Comparison of ENCODE assay signal across 8 cellular contexts in genomic region chr6:2209226-2209809, GRCh38. TPM values are rescaled to one million over a fixed set of nuclear protein-coding genes. Genes with fewer than 3 reads are reported as not detected.
DNase-seq lines count a peak whose midpoint lies in the region; ATAC-seq and TF ChIP-seq lines count a peak whose summit lies in the region.

No MANE protein-coding gene starts in this region.

- H3K9me3 Mint-ChIP-seq in chondrocyte (ENCODE audit: low read depth) = peaks cover 4% of the 10 kb centered on the region
- peaks cover 4% of the 10 kb centered on the region for H3K9me3 Mint-ChIP-seq in neural crest cell

- TF ChIP-seq CTCF in C4-2B (conservative IDR thresholded peaks at IDR 0.05) (peak; percentile 87), RWPE2 (IDR thresholded peaks at IDR 0.05; ENCODE audit: poor library complexity, severe bottlenecking) (peak; percentile 62), chondrocyte (IDR thresholded peaks at IDR 0.05) (peak; percentile 68), neural crest cell (conservative IDR thresholded peaks at IDR 0.05) (peak; percentile 65)

- H3K4me1 ChIP-seq in RWPE2 (ENCODE audit: insufficient read depth, poor library complexity, severe bottlenecking) = no peaks in the 10 kb centered on the region

- H3K36me3 Mint-ChIP-seq in chondrocyte (ENCODE audit: low read depth) (peaks cover 6% of the 10 kb centered on the region), neural crest cell (ENCODE audit: low read depth) (no peaks in the 10 kb centered on the region)

- H3K36me3 ChIP-seq in RWPE2 (ENCODE audit: low read depth) = no peaks in the 10 kb centered on the region

- H3K27me3 Mint-ChIP-seq in chondrocyte (ENCODE audit: low read depth) (no peaks in the 10 kb centered on the region), neural crest cell (ENCODE audit: low read depth) (peaks cover 2% of the 10 kb centered on the region)

- H3K4me3 ChIP-seq in RWPE2 (ENCODE audit: severe bottlenecking) = no peak overlapping the region

- no peaks in the 10 kb centered on the region for H3K9me3 ChIP-seq in RWPE2 (ENCODE audit: severe bottlenecking)

- DNase-seq in HK-2 (ENCODE audit: unreplicated experiment) (peak; percentile 20), RWPE2 (ENCODE audit: low spot score) (no peak), chondrocyte (ENCODE audit: low spot score) (no peak), neural crest cell (ENCODE audit: low read depth, low spot score) (no peak)
- DNase-seq in stimulated activated naive CD4-positive, alpha-beta T cell (lab: John Stamatoyannopoulos, UW) = no peak

- H3K4me3 Mint-ChIP-seq in chondrocyte (ENCODE audit: unreplicated experiment) (no peak overlapping the region), neural crest cell (no peak overlapping the region)

- peaks cover 3% of the 10 kb centered on the region for H3K4me1 Mint-ChIP-seq in chondrocyte (ENCODE audit: low read depth)
- no peaks in the 10 kb centered on the region for H3K4me1 Mint-ChIP-seq in neural crest cell

- H3K27ac Mint-ChIP-seq in chondrocyte (ENCODE audit: unreplicated experiment) (no peak overlapping the region), neural crest cell (ENCODE audit: unreplicated experiment) (no peak overlapping the region)

- H3K27me3 ChIP-seq in RWPE2 (ENCODE audit: insufficient read depth, poor library complexity, severe bottlenecking) = peaks cover 4% of the 10 kb centered on the region

- ATAC-seq in GM18909 (IDR thresholded peaks at IDR 0.05; ENCODE audit: poor library complexity, unreplicated experiment) = peak; percentile 60
- ATAC-seq in RWPE2 (ENCODE audit: low read depth) = peak; percentile 77; the same call in 1 of the 3 replicates
- no peak for ATAC-seq in GM18517 (IDR thresholded peaks at IDR 0.05; ENCODE audit: unreplicated experiment)

- H3K27ac ChIP-seq in C4-2B = no peak overlapping the region
- no peak overlapping the region for H3K27ac ChIP-seq in RWPE2 (ENCODE audit: poor library complexity, severe bottlenecking)

RNA-seq across cellular contexts. Expression of gene GMDS, which starts 36.1 kb away (rescaled TPM):
- total RNA-seq in chondrocyte (34.0 to 35.6 TPM (median 34.3 TPM) in 3 replicates), neural crest cell (13.2 and 16.1 TPM in 2 replicates)
